Comparison of ENCODE assay signal across 33 cellular contexts in genomic region chr6:76839505-76839904, GRCh38.
DNase-seq lines count a peak whose midpoint lies in the region; ATAC-seq, FAIRE-seq and TF ChIP-seq lines count a peak whose summit lies in the region.
"Had no signal": no experiment of that assay in that cellular context is flagged by ENCODE, and none has a peak within 500 bp of the region (broad histone marks: within the 10 kb centered on the region; RNA-seq: fewer than 3 reads in every experiment).

No MANE protein-coding gene starts in this region.

- ATAC-seq in GM12878 = no peak; the same call in 2 of the 3 replicates
- ATAC-seq: A549; CD8-positive, alpha-beta T cell had no signal

- H3K9me3 ChIP-seq in OCI-LY3 (ENCODE audit: insufficient read depth, low read length) (no peaks in the 10 kb centered on the region), GM12878 (replicated peaks; ENCODE audit: control insufficient read depth, insufficient read depth, low read length) (no peaks in the 10 kb centered on the region), neural cell (ENCODE audit: low read length) (no peaks in the 10 kb centered on the region)
- H3K9me3 ChIP-seq: A549, BE2C, BLaER1, Caco-2 had no signal

- intact Hi-C loops in GM12878 (cut with micrococcal nuclease; ENCODE audit: unreplicated experiment) = no loop called here

- H4K20me1 ChIP-seq in OCI-LY3 (ENCODE audit: insufficient read depth, low read length) (no peaks in the 10 kb centered on the region), GM12878 (ENCODE audit: control insufficient read depth, insufficient read depth) (no peaks in the 10 kb centered on the region), neural cell (ENCODE audit: insufficient read depth) (no peaks in the 10 kb centered on the region)
- H4K20me1 ChIP-seq: BLaER1; BLaER1 treated with 17β-estradiol and CSF1 and Interleukin-3, amounts not matched to agents 10 nM and 100 nM had no signal

- H3K9me2 ChIP-seq in neural cell (ENCODE audit: insufficient read depth, low read length) = no peaks in the 10 kb centered on the region

- H3K4me1 ChIP-seq in OCI-LY3 (ENCODE audit: low read length) (peaks cover 40% of the 10 kb centered on the region), GM12878 (ENCODE audit: control insufficient read depth, insufficient read depth, low read length) (no peaks in the 10 kb centered on the region)
- H3K4me1 ChIP-seq: A549; BE2C; BLaER1; BLaER1 treated with 17β-estradiol and CSF1 and Interleukin-3, amounts not matched to agents 10 nM and 100 nM; Caco-2 had no signal

- no peak for TF ChIP-seq POLR2A in GM12878 (IDR thresholded peaks at IDR 0.05; ENCODE audit: low read depth, low read length)

- H2AFZ ChIP-seq in OCI-LY3 (ENCODE audit: low read depth, low read length) (peak overlapping the region; percentile 54), GM12878 (ENCODE audit: control insufficient read depth, low read depth, low read length) (no peak overlapping the region), neural cell (ENCODE audit: low read depth, low read length) (no peak overlapping the region)

- BruUV-seq in GM12878 (replicated peaks; lab: Mats Ljungman, UMichigan) = no TSS peak

- RAD21 ChIA-PET in GM12878 (lab: Charles Lee; ENCODE audit: unreplicated experiment) = no interaction called here

- TF ChIP-seq CTCF in OCI-LY3 (IDR thresholded peaks at IDR 0.05; ENCODE audit: low read depth, low read length) (no peak), GM12878 (IDR thresholded peaks at IDR 0.05 in 2 of 3, conservative IDR thresholded peaks at IDR 0.05 in 1 of 3; ENCODE audit: control insufficient read depth in 2 of 3, extremely low read depth in 1 of 3, insufficient read depth in 1 of 3, low read depth in 3 of 3, low read length in 3 of 3) (no peak), neural cell (IDR thresholded peaks at IDR 0.05; ENCODE audit: poor library complexity, severe bottlenecking) (no peak)

- TF ChIP-seq RAD21 in GM12878 (IDR thresholded peaks at IDR 0.05; ENCODE audit: insufficient read depth, low read depth, low read length) = no peak
- TF ChIP-seq RAD21 in neural cell (conservative IDR thresholded peaks at IDR 0.05) = no peak

- H3K4me3 ChIP-seq in OCI-LY3 (ENCODE audit: low read length) (peak overlapping the region; percentile 36), GM12878 (no peak overlapping the region), neural cell (ENCODE audit: low read length) (no peak overlapping the region)
- H3K4me3 ChIP-seq: A549; BLaER1; BLaER1 treated with 17β-estradiol and CSF1 and Interleukin-3, amounts not matched to agents 10 nM and 100 nM had no signal

- POLR2A ChIA-PET in GM12878 (lab: Charles Lee) = no interaction called here

- DNase-seq in GM12878 (ENCODE audit: low read depth, low spot score) (no peak), NCI-H2081 (lab: John Stamatoyannopoulos, UW) (no peak), activated gamma-delta T cell treated with Interleukin-2 at 50 U/mL for 16 hours (no peak)
- no peak for DNase-seq in activated CD4-positive, CD25-positive, alpha-beta regulatory T cell (lab: John Stamatoyannopoulos, UW)
- DNase-seq: 8988T; ACHN; AML-193; BE2C; C1 segment of cervical spinal cord; Caco-2; Calu3; CD4-positive, alpha-beta memory T cell; CD4-positive, alpha-beta T cell; CD4-positive, CD25-positive, alpha-beta regulatory T cell; CD8-positive, alpha-beta memory T cell; CD8-positive, alpha-beta T cell; COR-L47; DMS 273 treated with DMSO at 0.1 percent for 48 hours; DMS153; DMS53; DMS79; DMS79 treated with DMSO at 0.1 percent for 48 hours; DND-41; EL had no signal

- CTCF ChIA-PET in GM12878 (lab: Yijun Ruan, JAX) = interaction anchor here (1.3 kb wide), 1 partner anchor 21 kb away, joined by 3 read pairs; no protein-coding TSS in a partner anchor

- H3K36me3 ChIP-seq in OCI-LY3 (replicated peaks; ENCODE audit: low read depth, low read length) (no peaks in the 10 kb centered on the region), GM12878 (ENCODE audit: control insufficient read depth in 2 of 2, insufficient read depth in 2 of 2, low read length in 1 of 2) (no peaks in the 10 kb centered on the region), neural cell (ENCODE audit: insufficient read depth, low read length) (no peaks in the 10 kb centered on the region)
- H3K36me3 ChIP-seq: BE2C; BLaER1; BLaER1 treated with 17β-estradiol and CSF1 and Interleukin-3, amounts not matched to agents 10 nM and 100 nM had no signal

- TF ChIP-seq EP300 in GM12878 (IDR thresholded peaks at IDR 0.05; ENCODE audit: borderline replicate concordance in 1 of 2, control insufficient read depth in 1 of 2, low read depth in 2 of 2, low read length in 2 of 2) (no peak), neural cell (conservative IDR thresholded peaks at IDR 0.05; ENCODE audit: poor library complexity, severe bottlenecking) (peak; percentile 57)

- H3K79me2 ChIP-seq in OCI-LY3 (ENCODE audit: low read length) (no peaks in the 10 kb centered on the region), GM12878 (ENCODE audit: control insufficient read depth, insufficient read depth, low read length) (no peaks in the 10 kb centered on the region), neural cell (replicated peaks; ENCODE audit: insufficient read depth, low read length) (no peaks in the 10 kb centered on the region)

- H3K27ac ChIP-seq in OCI-LY3 (ENCODE audit: low read length) (peak overlapping the region; percentile 83), GM12878 (ENCODE audit: control insufficient read depth, insufficient read depth) (no peak overlapping the region), neural cell (ENCODE audit: low read length) (no peak overlapping the region)
- H3K27ac ChIP-seq: 22Rv1; A549; BLaER1; BLaER1 treated with 17β-estradiol and CSF1 and Interleukin-3, amounts not matched to agents 10 nM and 100 nM; C4-2B had no signal

- in situ Hi-C loops in GM12878 (cut with MboI) = no loop called here

- peak overlapping the region; percentile 36 for H3K9ac ChIP-seq in OCI-LY3 (ENCODE audit: low read length)
- H3K9ac ChIP-seq in GM12878 (ENCODE audit: control insufficient read depth, insufficient read depth, low read length) = no peak overlapping the region
- H3K9ac ChIP-seq in neural cell (ENCODE audit: low read length) = no peak overlapping the region
- H3K9ac ChIP-seq: BLaER1; BLaER1 treated with 17β-estradiol and CSF1 and Interleukin-3, amounts not matched to agents 10 nM and 100 nM had no signal

- H3F3A ChIP-seq in neural cell (ENCODE audit: insufficient read depth, low read length, poor library complexity, severe bottlenecking) = no peaks in the 10 kb centered on the region

- no peak for FAIRE-seq in GM12878 (lab: Jason Lieb, UNC)
- FAIRE-seq: A204.1, A549, D721Med had no signal

- H3K27me3 ChIP-seq in OCI-LY3 (ENCODE audit: low read depth, low read length) (no peaks in the 10 kb centered on the region), GM12878 (replicated peaks in 1 of 2; ENCODE audit: control insufficient read depth in 2 of 2, insufficient read depth in 2 of 2, low read length in 1 of 2) (no peaks in the 10 kb centered on the region), neural cell (ENCODE audit: insufficient read depth, low read depth, low read length) (no peaks in the 10 kb centered on the region)
- H3K27me3 ChIP-seq: BE2C; BLaER1; BLaER1 treated with 17β-estradiol and CSF1 and Interleukin-3, amounts not matched to agents 10 nM and 100 nM had no signal

- peak overlapping the region; percentile 77 for H3K4me2 ChIP-seq in OCI-LY3 (ENCODE audit: low read length)
- H3K4me2 ChIP-seq in GM12878 (ENCODE audit: control insufficient read depth, insufficient read depth) = no peak overlapping the region
- H3K4me2 ChIP-seq in neural cell (ENCODE audit: low read length) = no peak overlapping the region
- H3K4me2 ChIP-seq: A549; BLaER1; BLaER1 treated with 17β-estradiol and CSF1 and Interleukin-3, amounts not matched to agents 10 nM and 100 nM had no signal

- 13% methylated on average over 2 of the region's 2 CpGs for WGBS in GM12878 (ENCODE audit: insufficient coverage, insufficient replicate concordance, low lambda C conversion rate, missing lambda C conversion rate)

- SMC1A ChIA-PET in GM12878 (lab: Charles Lee; ENCODE audit: uncharacterized antibody, unreplicated experiment) = interaction anchor here (0.9 to 1.2 kb wide), 2 partner anchors 18 to 19 kb away, joined by 3 read pairs; no protein-coding TSS in a partner anchor

TF ChIP-seq in GM12878, 131 proteins besides CTCF, POLR2A, EP300 and RAD21 (continues in another document):
- TF ChIP-seq RBBP5 (conservative IDR thresholded peaks at IDR 0.05) (no peak), JUNB (IDR thresholded peaks at IDR 0.05) (0 out of 2 replicates have a peak, but pooled peaks have one; percentile 14), BCL11A (IDR thresholded peaks at IDR 0.05; ENCODE audit: low read depth, low read length) (no peak), TBL1XR1 (IDR thresholded peaks at IDR 0.05; ENCODE audit: low read depth, low read length) (no peak), USF1 (IDR thresholded peaks at IDR 0.05; ENCODE audit: borderline replicate concordance, extremely low read length, insufficient read depth, low read depth, low read length) (no peak), CEBPB (IDR thresholded peaks at IDR 0.05; ENCODE audit: borderline replicate concordance in 1 of 2, low read depth in 2 of 2, low read length in 2 of 2) (no peak), SUZ12 (IDR thresholded peaks at IDR 0.05; ENCODE audit: unreplicated experiment) (no peak)

TF ChIP-seq in neural cell, 6 proteins besides CTCF, POLR2A, EP300 and RAD21:
- TF ChIP-seq POLR2AphosphoS5 (IDR thresholded peaks at IDR 0.05) (peak; percentile 62), MXI1 (conservative IDR thresholded peaks at IDR 0.05; ENCODE audit: poor library complexity, severe bottlenecking) (no peak)
